In genomic region chr4:80097395-80098177, GRCh38 we compare ENCODE assay signal across 12 cellular contexts. TPM values are rescaled to one million over a fixed set of nuclear protein-coding genes. Genes with fewer than 3 reads are reported as not detected.
A peak's percentile ranks its signal among the peaks of the same experiment; 100 is the strongest.
DNase-seq lines count a peak whose midpoint lies in the region; ATAC-seq and TF ChIP-seq lines count a peak whose summit lies in the region.
"Had no signal": no experiment of that assay in that cellular context is flagged by ENCODE, and none has a peak within 500 bp of the region (broad histone marks: within the 10 kb centered on the region; RNA-seq: fewer than 3 reads in every experiment).

No MANE protein-coding gene starts in this region.

- ATAC-seq in HG03457 (IDR thresholded peaks at IDR 0.05; ENCODE audit: unreplicated experiment), result no peak
- no peak for ATAC-seq in GM21360 (IDR thresholded peaks at IDR 0.05; ENCODE audit: unreplicated experiment)
- no peak for ATAC-seq in HG03139 (IDR thresholded peaks at IDR 0.05; ENCODE audit: unreplicated experiment)
- ATAC-seq: HCT116, natural killer cell had no signal

- TF ChIP-seq CTCF in fibroblast of mammary gland (conservative IDR thresholded peaks at IDR 0.05; ENCODE audit: control insufficient read depth, insufficient read depth, low read depth, low read length), result no peak

- DNase-seq in Daoy (ENCODE audit: low read depth), result peak; percentile 70
- peak; percentile 3 for DNase-seq in NCI-H82 treated with DMSO at 0.1 percent for 48 hours (lab: John Stamatoyannopoulos, UW; ENCODE audit: unreplicated experiment)
- peak; percentile 96 for DNase-seq in fibroblast of mammary gland (ENCODE audit: low read depth)
- DNase-seq in non-pigmented ciliary epithelial cell (ENCODE audit: low read depth), result peak; percentile 10
- DNase-seq in NCI-H1694 (lab: John Stamatoyannopoulos, UW), result no peak
- DNase-seq: natural killer cell, NCI-H187 treated with DMSO at 0.1 percent for 48 hours, upper lobe of left lung had no signal

- no peak overlapping the region for H3K4me3 ChIP-seq in fibroblast of mammary gland (ENCODE audit: control insufficient read depth, low read depth, low read length)
- H3K4me3 ChIP-seq: upper lobe of left lung had no signal

RNA-seq across cellular contexts. Expression of gene ANTXR2, which starts 24.6 kb away (rescaled TPM):
- 6.6 and 10.0 TPM in 2 replicates for total RNA-seq in Daoy (2014; rRNA removed; shearing (Covaris generic))
